Comparison of ENCODE assay signal across 1 cellular context in genomic region chr4:114015444-114015899, GRCh38.
TF ChIP-seq lines count a peak whose summit lies in the region.

No MANE protein-coding gene starts in this region.

TF ChIP-seq in IMR-90, 13 proteins besides CTCF, POLR2A, EP300 and RAD21 (continued from another document):
- TF ChIP-seq RCOR1 (IDR thresholded peaks at IDR 0.05; ENCODE audit: insufficient replicate concordance, low read length) (no peak), RFX5 (IDR thresholded peaks at IDR 0.05; ENCODE audit: low read depth, low read length) (no peak), CHD1 (IDR thresholded peaks at IDR 0.05; ENCODE audit: low read depth, low read length) (no peak), MXI1 (IDR thresholded peaks at IDR 0.05; ENCODE audit: borderline replicate concordance, low read depth, low read length) (no peak)
- TF ChIP-seq, protein P1, sequence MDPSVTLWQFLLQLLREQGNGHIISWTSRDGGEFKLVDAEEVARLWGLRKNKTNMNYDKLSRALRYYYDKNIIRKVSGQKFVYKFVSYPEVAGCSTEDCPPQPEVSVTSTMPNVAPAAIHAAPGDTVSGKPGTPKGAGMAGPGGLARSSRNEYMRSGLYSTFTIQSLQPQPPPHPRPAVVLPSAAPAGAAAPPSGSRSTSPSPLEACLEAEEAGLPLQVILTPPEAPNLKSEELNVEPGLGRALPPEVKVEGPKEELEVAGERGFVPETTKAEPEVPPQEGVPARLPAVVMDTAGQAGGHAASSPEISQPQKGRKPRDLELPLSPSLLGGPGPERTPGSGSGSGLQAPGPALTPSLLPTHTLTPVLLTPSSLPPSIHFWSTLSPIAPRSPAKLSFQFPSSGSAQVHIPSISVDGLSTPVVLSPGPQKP (IDR thresholded peaks at IDR 0.05; ENCODE audit: borderline replicate concordance, low read depth, low read length) = no peak
TF ChIP-seq in IMR-90: peak in this region for 2.
